1 cellular context compared by ENCODE assay signal in genomic region chr15:51724199-51724598, GRCh38.
TF ChIP-seq lines count a peak whose summit lies in the region.

No MANE protein-coding gene starts in this region.

TF ChIP-seq in K562, 482 proteins besides CTCF, POLR2A, EP300 and RAD21:
- TF ChIP-seq MEF2A (IDR thresholded peaks at IDR 0.05; ENCODE audit: control insufficient read depth, low read depth, low read length) (no peak), ZNF512 (tag; IDR thresholded peaks at IDR 0.05) (peak; percentile 63; the same call in 1 of the 2 replicates)
